In the genomic region with DNA sequence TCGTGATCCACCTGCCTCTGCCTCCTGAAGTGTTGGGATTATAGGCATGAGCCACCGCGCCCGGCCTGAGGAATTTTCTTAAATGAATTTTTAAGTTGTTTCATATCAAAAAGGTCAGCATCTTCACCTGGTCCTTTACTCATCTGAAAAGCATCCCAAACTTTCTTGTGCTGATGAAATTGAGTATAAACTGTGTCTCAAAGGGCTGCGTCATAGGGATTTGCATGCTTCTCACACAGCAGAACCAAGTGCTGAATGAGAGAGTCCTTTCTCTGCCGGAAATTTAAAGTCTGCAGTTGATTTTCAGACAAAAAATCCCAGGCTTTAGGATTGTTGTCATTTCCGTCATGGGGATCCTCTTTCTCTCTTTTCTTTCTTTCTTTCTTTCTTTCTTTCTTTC, we compare ENCODE assay signal across 8 cellular contexts.
DNase-seq lines count a peak whose midpoint lies in the region; TF ChIP-seq lines count a peak whose summit lies in the region.
"Not testable (repeated sequence)": the region's sequence is repeated elsewhere in the genome, so short reads cannot be mapped to it uniquely, and the experiment has no call there.

No MANE protein-coding gene starts in this region.

- H3K36me3 Mint-ChIP-seq in chondrocyte (ENCODE audit: low read depth): not testable (repeated sequence)

- DNase-seq in A172 (ENCODE audit: low spot score) (peak; percentile 86), AG10803 (ENCODE audit: low read depth) (peak; percentile 80), GM04504 (ENCODE audit: low read depth) (peak; percentile 20), LHCN-M2 (ENCODE audit: low read depth) (peak; percentile 23), RPMI7951 (ENCODE audit: low read depth) (peak; percentile 48), fibroblast of the aortic adventitia (ENCODE audit: low read depth) (peak; percentile 67), skeletal muscle cell (ENCODE audit: low read depth) (peak; percentile 29)
- not testable (repeated sequence) for DNase-seq in chondrocyte (ENCODE audit: low spot score)

- H3K27ac Mint-ChIP-seq in chondrocyte (ENCODE audit: unreplicated experiment): peak overlapping the region; percentile 32

- not testable (repeated sequence) for H3K9me3 Mint-ChIP-seq in chondrocyte (ENCODE audit: low read depth)

- not testable (repeated sequence) for H3K4me3 ChIP-seq in AG10803 (ENCODE audit: low read length); fibroblast of the aortic adventitia (ENCODE audit: low read depth, low read length); skeletal muscle cell (ENCODE audit: low read depth, low read length)

- TF ChIP-seq CTCF in AG10803 (conservative IDR thresholded peaks at IDR 0.05; ENCODE audit: low read length); chondrocyte (IDR thresholded peaks at IDR 0.05); fibroblast of the aortic adventitia (IDR thresholded peaks at IDR 0.05; ENCODE audit: insufficient read depth, low read length): not testable (repeated sequence)

- not testable (repeated sequence) for H3K4me3 Mint-ChIP-seq in chondrocyte (ENCODE audit: unreplicated experiment)

- H3K27me3 Mint-ChIP-seq in chondrocyte (ENCODE audit: low read depth): peaks cover 13% of the 10 kb centered on the region

- H3K4me1 Mint-ChIP-seq in chondrocyte (ENCODE audit: low read depth): not testable (repeated sequence)
